22 cellular contexts compared by ENCODE assay signal in genomic region chr17:72089453-72089987, GRCh38. TPM values are rescaled to one million over a fixed set of nuclear protein-coding genes. Genes with fewer than 3 reads are reported as not detected.
A peak's percentile ranks its signal among the peaks of the same experiment; 100 is the strongest.
DNase-seq lines count a peak whose midpoint lies in the region; ATAC-seq and TF ChIP-seq lines count a peak whose summit lies in the region.
"Had no signal": no experiment of that assay in that cellular context is flagged by ENCODE, and none has a peak within 500 bp of the region (broad histone marks: within the 10 kb centered on the region; RNA-seq: fewer than 3 reads in every experiment).

No MANE protein-coding gene starts in this region.

- intact Hi-C loops in Right ventricle myocardium superior (cut with DNase I): no loop called here

- H3K27ac ChIP-seq in right atrium auricular region (no peak overlapping the region), osteoblast (ENCODE audit: low read depth, low read length) (no peak overlapping the region)
- H3K27ac ChIP-seq: GM23248 had no signal

- H3K79me2 ChIP-seq in osteoblast (ENCODE audit: insufficient read depth, low read length): no peaks in the 10 kb centered on the region

- H4K20me1 ChIP-seq in osteoblast (ENCODE audit: insufficient read depth, low read length): no peaks in the 10 kb centered on the region

- H3K36me3 ChIP-seq in right atrium auricular region (no peaks in the 10 kb centered on the region), osteoblast (ENCODE audit: insufficient read depth, low read length) (no peaks in the 10 kb centered on the region)
- H3K36me3 ChIP-seq: BE2C, HAP-1 had no signal

- peak overlapping the region; percentile 30 for H2AFZ ChIP-seq in osteoblast (ENCODE audit: low read length)
- H2AFZ ChIP-seq: GM23248 had no signal

- DNase-seq in Right ventricle myocardium superior (no peak), right atrium auricular region (ENCODE audit: low spot score) (peak; percentile 46), osteoblast (ENCODE audit: insufficient read length, low spot score, missing footprints) (no peak), NCI-H524 treated with DMSO at 0.1 percent for 48 hours (lab: John Stamatoyannopoulos, UW) (no peak), T1000 (lab: John Stamatoyannopoulos, UW) (no peak), HuH-7.5 (ENCODE audit: low spot score) (no peak), SIG-M5 (lab: John Stamatoyannopoulos, UW) (no peak)
- DNase-seq: ACHN; BE2C; C1 segment of cervical spinal cord; CD4-positive, CD25-positive, alpha-beta regulatory T cell; CD8-positive, alpha-beta memory T cell; COR-L47; DMS 273 treated with DMSO at 0.1 percent for 48 hours; DMS53; DND-41; EL; IMR-90 had no signal

- H3K4me3 ChIP-seq in right atrium auricular region (no peak overlapping the region), osteoblast (ENCODE audit: insufficient read depth, low read length) (no peak overlapping the region)
- H3K4me3 ChIP-seq: GM12878, GM23248, HAP-1 had no signal

- TF ChIP-seq CTCF in right atrium auricular region (IDR thresholded peaks at IDR 0.05) (no peak), osteoblast (IDR thresholded peaks at IDR 0.05; ENCODE audit: extremely low read depth, low read depth, low read length) (no peak)

- ATAC-seq in Right ventricle myocardium superior (ENCODE audit: poor library complexity): peak; percentile 51
- ATAC-seq: GM12878 had no signal

- H3K27me3 ChIP-seq in right atrium auricular region (no peaks in the 10 kb centered on the region), osteoblast (ENCODE audit: insufficient read depth, low read length) (peaks cover 37% of the 10 kb centered on the region)
- H3K27me3 ChIP-seq: BE2C had no signal

- H3K4me2 ChIP-seq in osteoblast (ENCODE audit: insufficient read depth, low read length): no peak overlapping the region

- H3K9me3 ChIP-seq in right atrium auricular region (no peaks in the 10 kb centered on the region), osteoblast (ENCODE audit: low read depth, low read length) (no peaks in the 10 kb centered on the region)
- H3K9me3 ChIP-seq: BE2C, HAP-1 had no signal

- H3K4me1 ChIP-seq in right atrium auricular region: no peaks in the 10 kb centered on the region
- no peaks in the 10 kb centered on the region for H3K4me1 ChIP-seq in osteoblast (ENCODE audit: insufficient read depth, low read length)
- H3K4me1 ChIP-seq: BE2C, HAP-1 had no signal

RNA-seq across cellular contexts. Expression of gene SOX9, which starts 31.3 kb away (rescaled TPM):
- total RNA-seq in Right ventricle myocardium superior (10.9 TPM), right atrium auricular region (10 to 100 TPM in 1 of 2 donors, 1 to 10 TPM in 1; 7.0 to 20.6 TPM), osteoblast (6.5 and 8.3 TPM in 2 replicates)
- total RNA-seq: CD4-positive, CD25-positive, alpha-beta regulatory T cell; CD8-positive, alpha-beta memory T cell; G401 had no signal
